ENCODE assay signal across 19 cellular contexts in the genomic region with DNA sequence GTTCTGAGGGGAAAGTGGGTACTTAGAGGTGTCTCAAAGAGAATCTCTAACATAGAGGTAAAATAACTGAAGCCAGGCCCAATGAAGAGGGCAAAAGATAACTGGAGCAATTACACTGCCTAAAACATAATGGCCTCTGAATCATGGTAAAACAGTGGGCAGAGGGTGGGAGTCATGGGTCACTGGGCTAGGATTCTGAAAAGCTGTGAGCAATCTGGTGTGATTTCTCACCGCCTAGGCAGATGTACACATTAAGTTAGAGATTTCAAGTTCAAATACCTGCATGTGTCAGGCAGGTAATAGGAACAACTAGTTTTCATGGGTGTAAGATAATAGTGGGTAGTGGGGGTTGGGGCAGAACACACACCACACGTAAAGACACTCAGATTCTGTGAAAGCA. TPM values are rescaled to one million over a fixed set of nuclear protein-coding genes. Genes with fewer than 3 reads are reported as not detected.
DNase-seq lines count a peak whose midpoint lies in the region; ATAC-seq, FAIRE-seq and TF ChIP-seq lines count a peak whose summit lies in the region.
"Had no signal": no experiment of that assay in that cellular context is flagged by ENCODE, and none has a peak within 500 bp of the region (broad histone marks: within the 10 kb centered on the region; RNA-seq: fewer than 3 reads in every experiment).

No MANE protein-coding gene starts in this region.

- no peaks in the 10 kb centered on the region for H3K27me3 ChIP-seq in esophagus muscularis mucosa

- intact Hi-C loops in esophagus muscularis mucosa (cut with DNase I) = no loop called here

- H3K9me3 ChIP-seq in esophagus muscularis mucosa = no peaks in the 10 kb centered on the region

- FAIRE-seq in RCC 7860 (lab: Jason Lieb, UNC) = peak; percentile 59
- FAIRE-seq: GM12891, GM18507, H1 had no signal

- WGBS in esophagus muscularis mucosa = 76% methylated on average over 2 of the region's 2 CpGs

- no peaks in the 10 kb centered on the region for H3K9me3 Mint-ChIP-seq in nephron progenitor cell
- H3K9me3 Mint-ChIP-seq: CD8-positive, alpha-beta T cell had no signal

- TF ChIP-seq POLR2A in esophagus muscularis mucosa (IDR thresholded peaks at IDR 0.05; ENCODE audit: low read depth) = no peak

- peaks cover 29% of the 10 kb centered on the region for H3K4me1 Mint-ChIP-seq in nephron progenitor cell

- no peak overlapping the region for H3K27ac ChIP-seq in esophagus muscularis mucosa (replicated peaks in 1 of 4)
- H3K27ac ChIP-seq: GM23248 had no signal

- no peak for ATAC-seq in GM21526 (IDR thresholded peaks at IDR 0.05; ENCODE audit: low FRiP score, unreplicated experiment)
- no peak for ATAC-seq in GM19328 (IDR thresholded peaks at IDR 0.05; ENCODE audit: unreplicated experiment)
- ATAC-seq: CD8-positive, alpha-beta T cell had no signal

- no peak for TF ChIP-seq EP300 in esophagus muscularis mucosa (IDR thresholded peaks at IDR 0.05)

- H3K27me3 Mint-ChIP-seq in nephron progenitor cell (ENCODE audit: low read depth, poor library complexity) = no peaks in the 10 kb centered on the region

- no peaks in the 10 kb centered on the region for H3K36me3 ChIP-seq in esophagus muscularis mucosa

- no peak overlapping the region for H3K4me3 ChIP-seq in esophagus muscularis mucosa
- H3K4me3 ChIP-seq: GM23248 had no signal

- no peaks in the 10 kb centered on the region for H3K4me1 ChIP-seq in esophagus muscularis mucosa

- H3K4me3 Mint-ChIP-seq in nephron progenitor cell = peak overlapping the region; percentile 23
- H3K4me3 Mint-ChIP-seq: CD8-positive, alpha-beta T cell had no signal

- H3K27ac Mint-ChIP-seq in nephron progenitor cell = peak overlapping the region; percentile 16
- H3K27ac Mint-ChIP-seq: CD8-positive, alpha-beta T cell had no signal

- TF ChIP-seq CTCF in esophagus muscularis mucosa (IDR thresholded peaks at IDR 0.05) (no peak), nephron progenitor cell (IDR thresholded peaks at IDR 0.05) (no peak)

- DNase-seq in RCC 7860 (ENCODE audit: low spot score) = peak; percentile 12
- DNase-seq in esophagus muscularis mucosa (ENCODE audit: extremely low spot score) = peak; percentile 29
- DNase-seq in nephron progenitor cell = no peak
- no peak for DNase-seq in COLO829 (ENCODE audit: low spot score)
- no peak for DNase-seq in activated T-cell treated with anti-CD3 and anti-CD28 coated beads, Interleukin-2, amount 50 U/mL, for 1 hour
- DNase-seq: C1 segment of cervical spinal cord; Calu3; CD8-positive, alpha-beta T cell; DMS53; DMS79 treated with DMSO at 0.1 percent for 48 hours; GF-D8; GM23248; H7; HCEC 1CT had no signal

- H3K36me3 Mint-ChIP-seq in nephron progenitor cell (ENCODE audit: low read depth) = no peaks in the 10 kb centered on the region
- H3K36me3 Mint-ChIP-seq: CD8-positive, alpha-beta T cell had no signal

RNA-seq across cellular contexts. Expression of a gene that starts 45.6 kb away (rescaled TPM):
- 10 to 100 TPM in 3 of 4 donors, 1 to 10 TPM in 1; 9.4 to 18.4 (median 13.5) TPM for total RNA-seq in esophagus muscularis mucosa

Comparison
In these comparisons a context has a peak if more than half of its experiments do, and no peak if none do; other contexts are left out.
1. DNase-seq: peak in RCC 7860 (single experiment) and esophagus muscularis mucosa (single experiment); none in nephron progenitor cell (single experiment), COLO829 (single experiment) and activated T-cell treated with anti-CD3 and anti-CD28 coated beads, Interleukin-2, amount 50 U/mL, for 1 hour (single experiment).